Comparison of ENCODE assay signal across 8 cellular contexts in genomic region chr9:71767421-71768321, GRCh38. TPM values are rescaled to one million over a fixed set of nuclear protein-coding genes. Genes with fewer than 3 reads are reported as not detected.
A peak's percentile ranks its signal among the peaks of the same experiment; 100 is the strongest.
DNase-seq lines count a peak whose midpoint lies in the region; ATAC-seq and TF ChIP-seq lines count a peak whose summit lies in the region.

No MANE protein-coding gene starts in this region.

- H3K4me3 ChIP-seq in fibroblast of the aortic adventitia (ENCODE audit: low read depth, low read length) (peak overlapping the region; percentile 81), neutrophil (ENCODE audit: low read depth in 1 of 2, low read length in 1 of 2) (peak overlapping the region; percentile 97)

- no peaks in the 10 kb centered on the region for H3K36me3 ChIP-seq in neutrophil

- H3K4me3 Mint-ChIP-seq in activated CD4-positive, alpha-beta memory T cell treated with anti-CD3 and anti-CD28 coated beads, Interleukin-2, amount 10 ng/mL, durations not matched to agents 7 days and 5 days, result peak overlapping the region; percentile 81

- H3K27me3 Mint-ChIP-seq in activated CD4-positive, alpha-beta memory T cell treated with anti-CD3 and anti-CD28 coated beads, Interleukin-2, amount 10 ng/mL, durations not matched to agents 7 days and 5 days, result no peaks in the 10 kb centered on the region

- peak; percentile 25 for DNase-seq in activated naive CD4-positive, alpha-beta T cell treated with Interleukin-2 at 50 U/mL for 16 hours
- no peak for DNase-seq in activated naive CD4-positive, alpha-beta T cell (lab: John Stamatoyannopoulos, UW)
- DNase-seq in activated CD4-positive, alpha-beta memory T cell treated with anti-CD3 and anti-CD28 coated beads, Interleukin-2, amount 10 ng/mL, durations not matched to agents 7 days and 5 days, result peak; percentile 33
- peak; percentile 36 for DNase-seq in fibroblast of the aortic adventitia (ENCODE audit: low read depth)
- no peak for DNase-seq in AML-193 (lab: John Stamatoyannopoulos, UW)
- no peak for DNase-seq in inferior parietal cortex (ENCODE audit: extremely low spot score)

- CTCF ChIA-PET in activated CD4-positive, alpha-beta memory T cell treated with anti-CD3 and anti-CD28 coated beads, Interleukin-2, amount 10 ng/mL, durations not matched to agents 7 days and 5 days (lab: Charles Lee), result interaction anchor here (1.1 to 5.8 kb wide), 16 partner anchors 10 to 482 kb away, joined by 3 to 65 read pairs (median 9); partner anchors contain the start of genes ABHD17B and C9orf85

- TF ChIP-seq CTCF in fibroblast of the aortic adventitia (IDR thresholded peaks at IDR 0.05; ENCODE audit: insufficient read depth, low read length) (no peak), neutrophil (IDR thresholded peaks at IDR 0.05) (no peak)

- H3K27me3 ChIP-seq in neutrophil, result peaks cover 22% of the 10 kb centered on the region

- peak overlapping the region; percentile 95 for H3K27ac ChIP-seq in neutrophil

- no peak for ATAC-seq in GM21717 (IDR thresholded peaks at IDR 0.05; ENCODE audit: unreplicated experiment)

- H3K36me3 Mint-ChIP-seq in activated CD4-positive, alpha-beta memory T cell treated with anti-CD3 and anti-CD28 coated beads, Interleukin-2, amount 10 ng/mL, durations not matched to agents 7 days and 5 days (ENCODE audit: low read depth), result peaks cover 32% of the 10 kb centered on the region

- H3K4me1 ChIP-seq in neutrophil (ENCODE audit: control insufficient read depth in 1 of 2, insufficient read depth in 1 of 2, low read depth in 1 of 2, low read length in 1 of 2), result peaks cover 44 to 50% of the 10 kb centered on the region in 2 experiments

- peak overlapping the region; percentile 83 for H3K27ac Mint-ChIP-seq in activated CD4-positive, alpha-beta memory T cell treated with anti-CD3 and anti-CD28 coated beads, Interleukin-2, amount 10 ng/mL, durations not matched to agents 7 days and 5 days

- H3K9me3 ChIP-seq in neutrophil, result no peaks in the 10 kb centered on the region

- POLR2A ChIA-PET in activated CD4-positive, alpha-beta memory T cell treated with anti-CD3 and anti-CD28 coated beads, Interleukin-2, amount 10 ng/mL, durations not matched to agents 7 days and 5 days (lab: Charles Lee), result interaction anchor here (0.6 to 7.0 kb wide), 29 partner anchors 8 to 1385 kb away, joined by 3 to 182 read pairs (median 5); partner anchors contain the start of genes ABHD17B, C9orf85 and ZFAND5

- no peaks in the 10 kb centered on the region for H3K9me3 Mint-ChIP-seq in activated CD4-positive, alpha-beta memory T cell treated with anti-CD3 and anti-CD28 coated beads, Interleukin-2, amount 10 ng/mL, durations not matched to agents 7 days and 5 days

- H3K4me1 Mint-ChIP-seq in activated CD4-positive, alpha-beta memory T cell treated with anti-CD3 and anti-CD28 coated beads, Interleukin-2, amount 10 ng/mL, durations not matched to agents 7 days and 5 days, result peaks cover 40% of the 10 kb centered on the region

RNA-seq across cellular contexts. Expression of gene CEMIP2, which starts 0.6 kb away (rescaled TPM):
- 100 to 1,000 TPM; 137 to 140 TPM for total RNA-seq in activated CD4-positive, alpha-beta memory T cell treated with anti-CD3 and anti-CD28 coated beads, Interleukin-2, amount 10 ng/mL, durations not matched to agents 7 days and 5 days
- 20.4 and 27.3 TPM in 2 replicates for total RNA-seq in fibroblast of the aortic adventitia (ENCODE audit: low replicate concordance)

Comparison
In these comparisons a context has a peak if more than half of its experiments do, and no peak if none do; other contexts are left out.
1. DNase-seq: peak in activated naive CD4-positive, alpha-beta T cell treated with Interleukin-2 at 50 U/mL for 16 hours (single experiment), activated CD4-positive, alpha-beta memory T cell treated with anti-CD3 and anti-CD28 coated beads, Interleukin-2, amount 10 ng/mL, durations not matched to agents 7 days and 5 days (single experiment) and fibroblast of the aortic adventitia (single experiment); none in activated naive CD4-positive, alpha-beta T cell (0 of 4), AML-193 (0 of 2) and inferior parietal cortex (single experiment).